ENCODE assay signal across 23 cellular contexts in genomic region chr11:13949876-13950275, GRCh38. TPM values are rescaled to one million over a fixed set of nuclear protein-coding genes. Genes with fewer than 3 reads are reported as not detected.
DNase-seq lines count a peak whose midpoint lies in the region; TF ChIP-seq lines count a peak whose summit lies in the region.
"Had no signal": no experiment of that assay in that cellular context is flagged by ENCODE, and none has a peak within 500 bp of the region (broad histone marks: within the 10 kb centered on the region; RNA-seq: fewer than 3 reads in every experiment).

No MANE protein-coding gene starts in this region.

- POLR2A ChIA-PET in HEK293T (lab: Yijun Ruan, JAX), result no interaction called here

- DNase-seq in NCI-H1092 treated with DMSO at 0.1 percent for 48 hours (lab: John Stamatoyannopoulos, UW), result peak; percentile 14
- no peak for DNase-seq in NCI-H1092 (lab: John Stamatoyannopoulos, UW)
- DNase-seq in NCI-H69 (lab: John Stamatoyannopoulos, UW), result peak; percentile 79
- DNase-seq in amniotic epithelial cell (ENCODE audit: low read depth), result peak; percentile 52
- peak; percentile 20 to 29 for DNase-seq in lung microvascular endothelial cell (ENCODE audit: low read depth in 2 of 2)
- no peak for DNase-seq in HEK293T (ENCODE audit: extremely low spot score)
- DNase-seq in GM19240 (ENCODE audit: insufficient read length, low spot score), result no peak
- no peak for DNase-seq in NCI-H2029 (lab: John Stamatoyannopoulos, UW)
- DNase-seq: activated CD4-positive, CD25-positive, alpha-beta regulatory T cell treated with anti-CD3 and anti-CD28 coated beads, Interleukin-2, amount 50 U/mL, for 72 hours; activated CD8-positive, alpha-beta T cell treated with anti-CD3 and anti-CD28 coated beads, Interleukin-2, amount 10 ng/mL, durations not matched to agents 7 days and 5 days; activated effector memory CD4-positive, alpha-beta T cell treated with anti-CD3 and anti-CD28 coated beads, Interleukin-2, amount 50 U/mL, for 16 hours; activated naive CD8-positive, alpha-beta T cell treated with anti-CD3 and anti-CD28 coated beads, Interleukin-2, amount 10 ng/mL, durations not matched to agents 7 days and 5 days; AML-193; CD8-positive, alpha-beta T cell; cerebellar nuclear complex; DMS79; H9; hypothalamus; NCI-H2107; NCI-H510A; ovary; T-helper 9 cell had no signal

- CTCF ChIA-PET in HEK293T (lab: Yijun Ruan, JAX), result no interaction called here

TF ChIP-seq in HEK293T, 16 proteins besides CTCF, POLR2A, EP300 and RAD21:
- TF ChIP-seq FOXA1 (IDR thresholded peaks at IDR 0.05) (no peak), ZNF384 (IDR thresholded peaks at IDR 0.05) (no peak), CTBP1 (IDR thresholded peaks at IDR 0.05; ENCODE audit: borderline replicate concordance) (no peak), SP1 (IDR thresholded peaks at IDR 0.05) (no peak), FOXK2 (IDR thresholded peaks at IDR 0.05) (no peak), ARNT (IDR thresholded peaks at IDR 0.05) (no peak), FOXM1 (IDR thresholded peaks at IDR 0.05; ENCODE audit: borderline replicate concordance) (no peak), L3MBTL2 (conservative IDR thresholded peaks at IDR 0.05) (no peak), PKNOX1 (IDR thresholded peaks at IDR 0.05) (no peak)

RNA-seq across cellular contexts. Expression of gene SPON1, which starts 12.6 kb away (rescaled TPM):
- under 0.01 TPM in 2 replicates for total RNA-seq in lung microvascular endothelial cell
- total RNA-seq: HepG2 had no signal

Comparison
In these comparisons a context has a peak if more than half of its experiments do, and no peak if none do; other contexts are left out.
1. DNase-seq: peak in NCI-H1092 treated with DMSO at 0.1 percent for 48 hours (single experiment), NCI-H69 (single experiment), amniotic epithelial cell (single experiment) and lung microvascular endothelial cell (2 of 2); none in NCI-H1092 (single experiment), HEK293T (single experiment), GM19240 (single experiment) and NCI-H2029 (single experiment).